Comparison of ENCODE assay signal across 1 cellular context in genomic region chr11:65422104-65422632, GRCh38.
TF ChIP-seq lines count a peak whose summit lies in the region.

No MANE protein-coding gene starts in this region.

TF ChIP-seq in K562, 482 proteins besides CTCF, POLR2A, EP300 and RAD21 (continued from another document and continues in another):
- TF ChIP-seq ZBTB7A (IDR thresholded peaks at IDR 0.05; ENCODE audit: borderline replicate concordance, control insufficient read depth, low read depth, low read length): peak; percentile 88; the same call in 1 of the 2 replicates
- no peak for TF ChIP-seq NR1H2 (CRISPR knock-in tag; IDR thresholded peaks at IDR 0.05)
- TF ChIP-seq, protein P1, sequence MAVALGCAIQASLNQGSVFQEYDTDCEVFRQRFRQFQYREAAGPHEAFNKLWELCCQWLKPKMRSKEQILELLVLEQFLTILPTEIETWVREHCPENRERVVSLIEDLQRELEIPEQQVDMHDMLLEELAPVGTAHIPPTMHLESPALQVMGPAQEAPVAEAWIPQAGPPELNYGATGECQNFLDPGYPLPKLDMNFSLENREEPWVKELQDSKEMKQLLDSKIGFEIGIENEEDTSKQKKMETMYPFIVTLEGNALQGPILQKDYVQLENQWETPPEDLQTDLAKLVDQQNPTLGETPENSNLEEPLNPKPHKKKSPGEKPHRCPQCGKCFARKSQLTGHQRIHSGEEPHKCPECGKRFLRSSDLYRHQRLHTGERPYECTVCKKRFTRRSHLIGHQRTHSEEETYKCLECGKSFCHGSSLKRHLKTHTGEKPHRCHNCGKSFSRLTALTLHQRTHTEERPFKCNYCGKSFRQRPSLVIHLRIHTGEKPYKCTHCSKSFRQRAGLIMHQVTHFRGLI (CRISPR knock-in tag; IDR thresholded peaks at IDR 0.05): peak; percentile 61; the same call in 1 of the 2 replicates
- TF ChIP-seq ZEB2 (IDR thresholded peaks at IDR 0.05): no peak
- TF ChIP-seq TSC22D4 (tag; IDR thresholded peaks at IDR 0.05): no peak
- TF ChIP-seq RNF219 (CRISPR knock-in tag; IDR thresholded peaks at IDR 0.05): no peak
- no peak for TF ChIP-seq THRAP3 (IDR thresholded peaks at IDR 0.05; ENCODE audit: borderline replicate concordance)
- TF ChIP-seq ZNF518B (CRISPR knock-in tag; IDR thresholded peaks at IDR 0.05): no peak
- no peak for TF ChIP-seq POLR2G (IDR thresholded peaks at IDR 0.05; ENCODE audit: low read depth, low read length)
- TF ChIP-seq, protein P2, sequence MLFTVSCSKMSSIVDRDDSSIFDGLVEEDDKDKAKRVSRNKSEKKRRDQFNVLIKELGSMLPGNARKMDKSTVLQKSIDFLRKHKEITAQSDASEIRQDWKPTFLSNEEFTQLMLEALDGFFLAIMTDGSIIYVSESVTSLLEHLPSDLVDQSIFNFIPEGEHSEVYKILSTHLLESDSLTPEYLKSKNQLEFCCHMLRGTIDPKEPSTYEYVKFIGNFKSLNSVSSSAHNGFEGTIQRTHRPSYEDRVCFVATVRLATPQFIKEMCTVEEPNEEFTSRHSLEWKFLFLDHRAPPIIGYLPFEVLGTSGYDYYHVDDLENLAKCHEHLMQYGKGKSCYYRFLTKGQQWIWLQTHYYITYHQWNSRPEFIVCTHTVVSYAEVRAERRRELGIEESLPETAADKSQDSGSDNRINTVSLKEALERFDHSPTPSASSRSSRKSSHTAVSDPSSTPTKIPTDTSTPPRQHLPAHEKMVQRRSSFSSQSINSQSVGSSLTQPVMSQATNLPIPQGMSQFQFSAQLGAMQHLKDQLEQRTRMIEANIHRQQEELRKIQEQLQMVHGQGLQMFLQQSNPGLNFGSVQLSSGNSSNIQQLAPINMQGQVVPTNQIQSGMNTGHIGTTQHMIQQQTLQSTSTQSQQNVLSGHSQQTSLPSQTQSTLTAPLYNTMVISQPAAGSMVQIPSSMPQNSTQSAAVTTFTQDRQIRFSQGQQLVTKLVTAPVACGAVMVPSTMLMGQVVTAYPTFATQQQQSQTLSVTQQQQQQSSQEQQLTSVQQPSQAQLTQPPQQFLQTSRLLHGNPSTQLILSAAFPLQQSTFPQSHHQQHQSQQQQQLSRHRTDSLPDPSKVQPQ (CRISPR knock-in tag; IDR thresholded peaks at IDR 0.05; ENCODE audit: borderline replicate concordance): 0 out of 2 replicates have a peak, but pooled peaks have one; percentile 32
- TF ChIP-seq ATF1 (CRISPR knock-in tag; IDR thresholded peaks at IDR 0.05): peak; percentile 64
- peak; percentile 96 for TF ChIP-seq ATF1 (tag; IDR thresholded peaks at IDR 0.05)
- TF ChIP-seq ZNF24 (IDR thresholded peaks at IDR 0.05): no peak
- TF ChIP-seq MTA1 (IDR thresholded peaks at IDR 0.05; ENCODE audit: borderline replicate concordance): peak; percentile 67; the same call in 1 of the 2 replicates
- TF ChIP-seq TBP (optimal IDR thresholded peaks at IDR 0.05; ENCODE audit: low read depth, low read length): no peak
- no peak for TF ChIP-seq CHCHD3 (CRISPR knock-in tag; IDR thresholded peaks at IDR 0.05)
- TF ChIP-seq MYC (IDR thresholded peaks at IDR 0.05; ENCODE audit: low read depth, low read length): peak; percentile 69
- TF ChIP-seq MYC (CRISPR knock-in tag; IDR thresholded peaks at IDR 0.05; ENCODE audit: borderline replicate concordance, low read depth): no peak
- TF ChIP-seq FOS (IDR thresholded peaks at IDR 0.05; ENCODE audit: extremely low read depth, insufficient read length): no peak
- TF ChIP-seq, protein P3, sequence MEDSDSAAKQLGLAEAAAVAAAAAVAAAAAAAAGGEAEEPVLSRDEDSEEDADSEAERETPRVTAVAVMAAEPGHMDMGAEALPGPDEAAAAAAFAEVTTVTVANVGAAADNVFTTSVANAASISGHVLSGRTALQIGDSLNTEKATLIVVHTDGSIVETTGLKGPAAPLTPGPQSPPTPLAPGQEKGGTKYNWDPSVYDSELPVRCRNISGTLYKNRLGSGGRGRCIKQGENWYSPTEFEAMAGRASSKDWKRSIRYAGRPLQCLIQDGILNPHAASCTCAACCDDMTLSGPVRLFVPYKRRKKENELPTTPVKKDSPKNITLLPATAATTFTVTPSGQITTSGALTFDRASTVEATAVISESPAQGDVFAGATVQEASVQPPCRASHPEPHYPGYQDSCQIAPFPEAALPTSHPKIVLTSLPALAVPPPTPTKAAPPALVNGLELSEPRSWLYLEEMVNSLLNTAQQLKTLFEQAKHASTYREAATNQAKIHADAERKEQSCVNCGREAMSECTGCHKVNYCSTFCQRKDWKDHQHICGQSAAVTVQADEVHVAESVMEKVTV (CRISPR knock-in tag; IDR thresholded peaks at IDR 0.05): peak; percentile 71
- TF ChIP-seq NELFE (IDR thresholded peaks at IDR 0.05; ENCODE audit: insufficient read depth, insufficient read length): no peak
- TF ChIP-seq, protein P4, sequence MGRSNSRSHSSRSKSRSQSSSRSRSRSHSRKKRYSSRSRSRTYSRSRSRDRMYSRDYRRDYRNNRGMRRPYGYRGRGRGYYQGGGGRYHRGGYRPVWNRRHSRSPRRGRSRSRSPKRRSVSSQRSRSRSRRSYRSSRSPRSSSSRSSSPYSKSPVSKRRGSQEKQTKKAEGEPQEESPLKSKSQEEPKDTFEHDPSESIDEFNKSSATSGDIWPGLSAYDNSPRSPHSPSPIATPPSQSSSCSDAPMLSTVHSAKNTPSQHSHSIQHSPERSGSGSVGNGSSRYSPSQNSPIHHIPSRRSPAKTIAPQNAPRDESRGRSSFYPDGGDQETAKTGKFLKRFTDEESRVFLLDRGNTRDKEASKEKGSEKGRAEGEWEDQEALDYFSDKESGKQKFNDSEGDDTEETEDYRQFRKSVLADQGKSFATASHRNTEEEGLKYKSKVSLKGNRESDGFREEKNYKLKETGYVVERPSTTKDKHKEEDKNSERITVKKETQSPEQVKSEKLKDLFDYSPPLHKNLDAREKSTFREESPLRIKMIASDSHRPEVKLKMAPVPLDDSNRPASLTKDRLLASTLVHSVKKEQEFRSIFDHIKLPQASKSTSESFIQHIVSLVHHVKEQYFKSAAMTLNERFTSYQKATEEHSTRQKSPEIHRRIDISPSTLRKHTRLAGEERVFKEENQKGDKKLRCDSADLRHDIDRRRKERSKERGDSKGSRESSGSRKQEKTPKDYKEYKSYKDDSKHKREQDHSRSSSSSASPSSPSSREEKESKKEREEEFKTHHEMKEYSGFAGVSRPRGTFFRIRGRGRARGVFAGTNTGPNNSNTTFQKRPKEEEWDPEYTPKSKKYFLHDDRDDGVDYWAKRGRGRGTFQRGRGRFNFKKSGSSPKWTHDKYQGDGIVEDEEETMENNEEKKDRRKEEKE (IDR thresholded peaks at IDR 0.05; ENCODE audit: borderline replicate concordance in 1 of 2, control insufficient read depth in 1 of 2, low read depth in 2 of 2, low read length in 1 of 2): no peak
- peak; percentile 38; the same call in 1 of the 2 replicates for TF ChIP-seq ZNF134 (CRISPR knock-in tag; conservative IDR thresholded peaks at IDR 0.05)
- TF ChIP-seq, protein P5, sequence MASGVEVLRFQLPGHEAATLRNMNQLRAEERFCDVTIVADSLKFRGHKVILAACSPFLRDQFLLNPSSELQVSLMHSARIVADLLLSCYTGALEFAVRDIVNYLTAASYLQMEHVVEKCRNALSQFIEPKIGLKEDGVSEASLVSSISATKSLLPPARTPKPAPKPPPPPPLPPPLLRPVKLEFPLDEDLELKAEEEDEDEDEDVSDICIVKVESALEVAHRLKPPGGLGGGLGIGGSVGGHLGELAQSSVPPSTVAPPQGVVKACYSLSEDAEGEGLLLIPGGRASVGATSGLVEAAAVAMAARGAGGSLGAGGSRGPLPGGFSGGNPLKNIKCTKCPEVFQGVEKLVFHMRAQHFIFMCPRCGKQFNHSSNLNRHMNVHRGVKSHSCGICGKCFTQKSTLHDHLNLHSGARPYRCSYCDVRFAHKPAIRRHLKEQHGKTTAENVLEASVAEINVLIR (CRISPR knock-in tag; IDR thresholded peaks at IDR 0.05): peak; percentile 87
- peak; percentile 67; the same call in 1 of the 2 replicates for TF ChIP-seq FOXO4 (CRISPR knock-in tag; IDR thresholded peaks at IDR 0.05)
- TF ChIP-seq ESRRA (IDR thresholded peaks at IDR 0.05; ENCODE audit: borderline replicate concordance, low read depth): peak; percentile 64; the same call in 1 of the 2 replicates
- TF ChIP-seq PCBP2 (IDR thresholded peaks at IDR 0.05; ENCODE audit: low read depth, low read length, poor library complexity, severe bottlenecking): no peak
- no peak for TF ChIP-seq NFXL1 (CRISPR knock-in tag; IDR thresholded peaks at IDR 0.05)
- TF ChIP-seq RHOXF2B (CRISPR knock-in tag; conservative IDR thresholded peaks at IDR 0.05): no peak
- peak; percentile 93 for TF ChIP-seq FOXJ2 (tag; IDR thresholded peaks at IDR 0.05)
- TF ChIP-seq ZNF444 (CRISPR knock-in tag; IDR thresholded peaks at IDR 0.05): peak; percentile 59; the same call in 1 of the 2 replicates
- peak; percentile 86 for TF ChIP-seq OTX1 (CRISPR knock-in tag; IDR thresholded peaks at IDR 0.05)
- TF ChIP-seq MTA2 (IDR thresholded peaks at IDR 0.05; ENCODE audit: low read depth): peak; percentile 15
- TF ChIP-seq TCF7L2 (IDR thresholded peaks at IDR 0.05; ENCODE audit: low read depth, low read length): no peak; the same call in 1 of the 2 replicates
- no peak for TF ChIP-seq NONO (IDR thresholded peaks at IDR 0.05; ENCODE audit: low read depth in 2 of 2, low read length in 1 of 2)
- no peak for TF ChIP-seq ZFP36 (IDR thresholded peaks at IDR 0.05; ENCODE audit: low read depth, low read length, partially characterized antibody)
- TF ChIP-seq POLR2B (IDR thresholded peaks at IDR 0.05; ENCODE audit: low read depth, partially characterized antibody): no peak
- TF ChIP-seq BHLHE40 (IDR thresholded peaks at IDR 0.05; ENCODE audit: low read length): peak; percentile 98
- TF ChIP-seq CREB3 (tag; conservative IDR thresholded peaks at IDR 0.05; ENCODE audit: low read depth): 0 out of 2 replicates have a peak, but pooled peaks have one; percentile 26
- TF ChIP-seq GATAD2A (IDR thresholded peaks at IDR 0.05): no peak
- TF ChIP-seq ZNF197 (CRISPR knock-in tag; IDR thresholded peaks at IDR 0.05; ENCODE audit: low read depth): peak; percentile 70; the same call in 1 of the 2 replicates
- TF ChIP-seq JUND (IDR thresholded peaks at IDR 0.05; ENCODE audit: borderline replicate concordance, low read depth, low read length): peak; percentile 98
- TF ChIP-seq JUND (tag; IDR thresholded peaks at IDR 0.05; ENCODE audit: borderline replicate concordance, low read depth, low read length): no peak
- TF ChIP-seq, protein P6, sequence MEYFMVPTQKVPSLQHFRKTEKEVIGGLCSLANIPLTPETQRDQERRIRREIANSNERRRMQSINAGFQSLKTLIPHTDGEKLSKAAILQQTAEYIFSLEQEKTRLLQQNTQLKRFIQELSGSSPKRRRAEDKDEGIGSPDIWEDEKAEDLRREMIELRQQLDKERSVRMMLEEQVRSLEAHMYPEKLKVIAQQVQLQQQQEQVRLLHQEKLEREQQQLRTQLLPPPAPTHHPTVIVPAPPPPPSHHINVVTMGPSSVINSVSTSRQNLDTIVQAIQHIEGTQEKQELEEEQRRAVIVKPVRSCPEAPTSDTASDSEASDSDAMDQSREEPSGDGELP (CRISPR knock-in tag; IDR thresholded peaks at IDR 0.05; ENCODE audit: borderline replicate concordance): peak; percentile 83
- TF ChIP-seq ZNF583 (CRISPR knock-in tag; IDR thresholded peaks at IDR 0.05): peak; percentile 89
- peak; percentile 74 for TF ChIP-seq TCF3 (CRISPR knock-in tag; IDR thresholded peaks at IDR 0.05)
